ENCODE assay signal across 3 cellular contexts in genomic region chr14:101289230-101289690, GRCh38.
TF ChIP-seq lines count a peak whose summit lies in the region.

No MANE protein-coding gene starts in this region.

TF ChIP-seq in GM23338, 12 proteins besides CTCF, POLR2A, EP300 and RAD21 (continues in another document):
- TF ChIP-seq CREB1 (CRISPR knock-in tag; IDR thresholded peaks at IDR 0.05; ENCODE audit: low read depth): no peak
- no peak for TF ChIP-seq ZNF331 (CRISPR knock-in tag; IDR thresholded peaks at IDR 0.05; ENCODE audit: low read depth)
- no peak for TF ChIP-seq EZH2 (IDR thresholded peaks at IDR 0.05; ENCODE audit: low read depth, unreplicated experiment)
- TF ChIP-seq ETS1 (IDR thresholded peaks at IDR 0.05): no peak
- no peak for TF ChIP-seq EZH2phosphoT487 (IDR thresholded peaks at IDR 0.05; ENCODE audit: unreplicated experiment)
- TF ChIP-seq NANOG (IDR thresholded peaks at IDR 0.05; ENCODE audit: borderline replicate concordance): no peak
- no peak for TF ChIP-seq STAT1 (IDR thresholded peaks at IDR 0.05; ENCODE audit: unreplicated experiment)

TF ChIP-seq in H1, 55 proteins besides CTCF, POLR2A, EP300 and RAD21:
- TF ChIP-seq CEBPB (IDR thresholded peaks at IDR 0.05; ENCODE audit: low read depth, low read length): 0 out of 2 replicates have a peak, but pooled peaks have one; percentile 14
- no peak for TF ChIP-seq TEAD4 (IDR thresholded peaks at IDR 0.05; ENCODE audit: low read depth, low read length)

TF ChIP-seq in HepG2, 621 proteins besides CTCF, POLR2A, EP300 and RAD21 (continues in another document):
- TF ChIP-seq E2F5 (CRISPR knock-in tag; conservative IDR thresholded peaks at IDR 0.05) (no peak), MEIS2 (CRISPR knock-in tag; IDR thresholded peaks at IDR 0.05) (peak; percentile 95), HNRNPL (IDR thresholded peaks at IDR 0.05; ENCODE audit: low read depth, low read length) (no peak), DBP (CRISPR knock-in tag; IDR thresholded peaks at IDR 0.05; ENCODE audit: not compliant biosample characterization) (no peak), FOXA1 (IDR thresholded peaks at IDR 0.05) (peak; percentile 64; the same call in 1 of the 2 replicates), FOXA1 (CRISPR knock-in tag; IDR thresholded peaks at IDR 0.05) (peak; percentile 95), KLF11 (CRISPR knock-in tag; IDR thresholded peaks at IDR 0.05) (0 out of 2 replicates have a peak, but pooled peaks have one; percentile 10), MXD4 (CRISPR knock-in tag; IDR thresholded peaks at IDR 0.05) (no peak), ZC3H13 (CRISPR knock-in tag; IDR thresholded peaks at IDR 0.05) (no peak; the same call in 1 of the 2 replicates), ZNF18 (CRISPR knock-in tag; IDR thresholded peaks at IDR 0.05; ENCODE audit: insufficient replicate concordance) (peak; percentile 99), NCOR1 (IDR thresholded peaks at IDR 0.05; ENCODE audit: borderline replicate concordance, low read length) (peak; percentile 97), ZNF362 (CRISPR knock-in tag; IDR thresholded peaks at IDR 0.05; ENCODE audit: borderline replicate concordance) (peak; percentile 96), ZNF816 (CRISPR knock-in tag; IDR thresholded peaks at IDR 0.05; ENCODE audit: borderline replicate concordance) (peak; percentile 62), ZNF572 (CRISPR knock-in tag; IDR thresholded peaks at IDR 0.05) (no peak), ZNF580 (CRISPR knock-in tag; IDR thresholded peaks at IDR 0.05; ENCODE audit: borderline replicate concordance, low read depth) (peak; percentile 92), CEBPZ (IDR thresholded peaks at IDR 0.05; ENCODE audit: low read length) (no peak), RXRA (CRISPR knock-in tag; IDR thresholded peaks at IDR 0.05) (peak; percentile 45; the same call in 1 of the 2 replicates), KAT2B (IDR thresholded peaks at IDR 0.05; ENCODE audit: borderline replicate concordance, low read depth, low read length) (no peak), ZNF331 (CRISPR knock-in tag; IDR thresholded peaks at IDR 0.05) (peak; percentile 95), GABPA (IDR thresholded peaks at IDR 0.05; ENCODE audit: low read depth, low read length) (no peak), GABPA (CRISPR knock-in tag; IDR thresholded peaks at IDR 0.05; ENCODE audit: low read depth) (peak; percentile 64), GATAD1 (CRISPR knock-in tag; IDR thresholded peaks at IDR 0.05) (peak; percentile 72), TBX3 (IDR thresholded peaks at IDR 0.05; ENCODE audit: borderline replicate concordance) (peak; percentile 99), ZNF33B (CRISPR knock-in tag; IDR thresholded peaks at IDR 0.05) (peak; percentile 47; the same call in 1 of the 2 replicates), FOXO4 (CRISPR knock-in tag; conservative IDR thresholded peaks at IDR 0.05) (0 out of 2 replicates have a peak, but pooled peaks have one; percentile 64), ZNF224 (CRISPR knock-in tag; IDR thresholded peaks at IDR 0.05) (peak; percentile 59; the same call in 1 of the 2 replicates), MTA3 (CRISPR knock-in tag; IDR thresholded peaks at IDR 0.05) (no peak), HOXA3 (CRISPR knock-in tag; IDR thresholded peaks at IDR 0.05) (peak; percentile 90), ZHX2 (IDR thresholded peaks at IDR 0.05; ENCODE audit: low read depth) (peak; percentile 37; the same call in 1 of the 2 replicates), ZHX2 (CRISPR knock-in tag; IDR thresholded peaks at IDR 0.05; ENCODE audit: borderline replicate concordance) (peak; percentile 76; the same call in 1 of the 2 replicates), DMAP1 (CRISPR knock-in tag; IDR thresholded peaks at IDR 0.05) (peak; percentile 15; the same call in 1 of the 2 replicates), MIER3 (CRISPR knock-in tag; IDR thresholded peaks at IDR 0.05; ENCODE audit: borderline replicate concordance) (peak; percentile 36; the same call in 1 of the 2 replicates), TCF12 (IDR thresholded peaks at IDR 0.05) (no peak), TCF12 (CRISPR knock-in tag; IDR thresholded peaks at IDR 0.05) (peak; percentile 97), ATF2 (CRISPR knock-in tag; IDR thresholded peaks at IDR 0.05) (peak; percentile 84), MATR3 (CRISPR knock-in tag; IDR thresholded peaks at IDR 0.05) (no peak)
